Comparison of ENCODE assay signal across 1 cellular context in genomic region chr7:36788814-36789470, GRCh38.
A peak's percentile ranks its signal among the peaks of the same experiment; 100 is the strongest.
TF ChIP-seq lines count a peak whose summit lies in the region.

No MANE protein-coding gene starts in this region.

TF ChIP-seq in H1, 55 proteins besides CTCF, POLR2A, EP300 and RAD21:
- TF ChIP-seq SIX5 (IDR thresholded peaks at IDR 0.05; ENCODE audit: low read depth, low read length) (peak; percentile 52), JUND (IDR thresholded peaks at IDR 0.05; ENCODE audit: low read length) (no peak)
